1 cellular context compared by ENCODE assay signal in the genomic region with DNA sequence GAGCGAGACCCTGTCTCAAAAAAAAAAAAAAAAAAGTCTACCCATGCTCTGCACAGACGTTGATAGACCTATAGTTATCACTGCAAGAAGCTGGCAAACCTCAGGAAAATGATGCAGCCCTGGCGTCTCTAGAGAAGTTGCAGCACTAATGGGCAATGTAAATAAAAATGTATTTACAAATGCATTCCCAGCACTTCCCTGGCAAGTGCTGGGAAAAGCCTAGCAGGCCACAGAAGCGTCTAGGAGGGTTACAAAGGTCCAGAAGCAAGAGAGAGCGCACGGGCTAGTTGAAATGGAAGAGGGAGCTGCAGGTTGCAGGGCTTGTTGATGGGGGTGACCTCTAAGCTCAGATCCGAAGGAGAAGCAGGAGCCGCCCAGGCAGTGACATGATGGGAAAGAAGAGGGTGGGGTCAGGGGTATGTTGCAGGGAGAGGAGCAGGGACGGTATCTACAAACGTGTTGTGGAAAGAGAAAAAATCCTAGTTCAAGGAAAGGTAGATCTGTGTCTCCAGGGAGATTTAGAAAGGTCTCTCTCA.
TF ChIP-seq lines count a peak whose summit lies in the region.

No MANE protein-coding gene starts in this region.

TF ChIP-seq in HCT116, 20 proteins besides CTCF, POLR2A, EP300 and RAD21:
- TF ChIP-seq CBX3 (IDR thresholded peaks at IDR 0.05; ENCODE audit: low read depth): no peak
- TF ChIP-seq ZNF274 (IDR thresholded peaks at IDR 0.05; ENCODE audit: low read depth, low read length): no peak
- no peak for TF ChIP-seq EZH2phosphoT487 (IDR thresholded peaks at IDR 0.05; ENCODE audit: borderline replicate concordance)
- TF ChIP-seq JUND (IDR thresholded peaks at IDR 0.05): no peak
- TF ChIP-seq FOSL1 (IDR thresholded peaks at IDR 0.05; ENCODE audit: low read depth): no peak
- no peak for TF ChIP-seq ZFX (IDR thresholded peaks at IDR 0.05)
- TF ChIP-seq, protein P1, sequence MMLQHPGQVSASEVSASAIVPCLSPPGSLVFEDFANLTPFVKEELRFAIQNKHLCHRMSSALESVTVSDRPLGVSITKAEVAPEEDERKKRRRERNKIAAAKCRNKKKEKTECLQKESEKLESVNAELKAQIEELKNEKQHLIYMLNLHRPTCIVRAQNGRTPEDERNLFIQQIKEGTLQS (IDR thresholded peaks at IDR 0.05): no peak
- no peak for TF ChIP-seq CEBPB (IDR thresholded peaks at IDR 0.05; ENCODE audit: low read depth)
- TF ChIP-seq, protein P2, sequence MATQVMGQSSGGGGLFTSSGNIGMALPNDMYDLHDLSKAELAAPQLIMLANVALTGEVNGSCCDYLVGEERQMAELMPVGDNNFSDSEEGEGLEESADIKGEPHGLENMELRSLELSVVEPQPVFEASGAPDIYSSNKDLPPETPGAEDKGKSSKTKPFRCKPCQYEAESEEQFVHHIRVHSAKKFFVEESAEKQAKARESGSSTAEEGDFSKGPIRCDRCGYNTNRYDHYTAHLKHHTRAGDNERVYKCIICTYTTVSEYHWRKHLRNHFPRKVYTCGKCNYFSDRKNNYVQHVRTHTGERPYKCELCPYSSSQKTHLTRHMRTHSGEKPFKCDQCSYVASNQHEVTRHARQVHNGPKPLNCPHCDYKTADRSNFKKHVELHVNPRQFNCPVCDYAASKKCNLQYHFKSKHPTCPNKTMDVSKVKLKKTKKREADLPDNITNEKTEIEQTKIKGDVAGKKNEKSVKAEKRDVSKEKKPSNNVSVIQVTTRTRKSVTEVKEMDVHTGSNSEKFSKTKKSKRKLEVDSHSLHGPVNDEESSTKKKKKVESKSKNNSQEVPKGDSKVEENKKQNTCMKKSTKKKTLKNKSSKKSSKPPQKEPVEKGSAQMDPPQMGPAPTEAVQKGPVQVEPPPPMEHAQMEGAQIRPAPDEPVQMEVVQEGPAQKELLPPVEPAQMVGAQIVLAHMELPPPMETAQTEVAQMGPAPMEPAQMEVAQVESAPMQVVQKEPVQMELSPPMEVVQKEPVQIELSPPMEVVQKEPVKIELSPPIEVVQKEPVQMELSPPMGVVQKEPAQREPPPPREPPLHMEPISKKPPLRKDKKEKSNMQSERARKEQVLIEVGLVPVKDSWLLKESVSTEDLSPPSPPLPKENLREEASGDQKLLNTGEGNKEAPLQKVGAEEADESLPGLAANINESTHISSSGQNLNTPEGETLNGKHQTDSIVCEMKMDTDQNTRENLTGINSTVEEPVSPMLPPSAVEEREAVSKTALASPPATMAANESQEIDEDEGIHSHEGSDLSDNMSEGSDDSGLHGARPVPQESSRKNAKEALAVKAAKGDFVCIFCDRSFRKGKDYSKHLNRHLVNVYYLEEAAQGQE (IDR thresholded peaks at IDR 0.05; ENCODE audit: low read depth): no peak
- TF ChIP-seq SIN3A (IDR thresholded peaks at IDR 0.05; ENCODE audit: low read depth): no peak
- no peak for TF ChIP-seq YY1 (IDR thresholded peaks at IDR 0.05; ENCODE audit: extremely low read depth, insufficient replicate concordance, low read depth, low read length)
- no peak for TF ChIP-seq ELF1 (IDR thresholded peaks at IDR 0.05; ENCODE audit: borderline replicate concordance, low read depth)
- TF ChIP-seq EGR1 (IDR thresholded peaks at IDR 0.05; ENCODE audit: low read depth): no peak
- TF ChIP-seq, protein P3, sequence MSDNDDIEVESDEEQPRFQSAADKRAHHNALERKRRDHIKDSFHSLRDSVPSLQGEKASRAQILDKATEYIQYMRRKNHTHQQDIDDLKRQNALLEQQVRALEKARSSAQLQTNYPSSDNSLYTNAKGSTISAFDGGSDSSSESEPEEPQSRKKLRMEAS (IDR thresholded peaks at IDR 0.05): no peak
TF ChIP-seq in HCT116: peak in this region for 0.
